1 cellular context compared by ENCODE assay signal in genomic region chr6:141501616-141502015, GRCh38.
TF ChIP-seq lines count a peak whose summit lies in the region.

No MANE protein-coding gene starts in this region.

TF ChIP-seq in GM23338, 12 proteins besides CTCF, POLR2A, EP300 and RAD21 (continued from another document):
- TF ChIP-seq REST (IDR thresholded peaks at IDR 0.05; ENCODE audit: unreplicated experiment): no peak
- TF ChIP-seq ZNF462 (CRISPR knock-in tag; IDR thresholded peaks at IDR 0.05): no peak
- TF ChIP-seq JUNB (IDR thresholded peaks at IDR 0.05; ENCODE audit: unreplicated experiment): no peak
- TF ChIP-seq POLR2AphosphoS5 (IDR thresholded peaks at IDR 0.05; ENCODE audit: low read depth): no peak
- no peak for TF ChIP-seq ETS1 (IDR thresholded peaks at IDR 0.05)
- no peak for TF ChIP-seq NANOG (IDR thresholded peaks at IDR 0.05; ENCODE audit: borderline replicate concordance)
- TF ChIP-seq ZNF114 (CRISPR knock-in tag; IDR thresholded peaks at IDR 0.05): no peak
- no peak for TF ChIP-seq ZNF331 (CRISPR knock-in tag; IDR thresholded peaks at IDR 0.05; ENCODE audit: low read depth)
- TF ChIP-seq STAT1 (IDR thresholded peaks at IDR 0.05; ENCODE audit: unreplicated experiment): no peak
